8 cellular contexts compared by ENCODE assay signal in genomic region chr17:22490399-22490798, GRCh38.
"Had no signal": no experiment of that assay in that cellular context is flagged by ENCODE, and none has a peak within 500 bp of the region (broad histone marks: within the 10 kb centered on the region; RNA-seq: fewer than 3 reads in every experiment).

No MANE protein-coding gene starts in this region.

- H3K4me3 Mint-ChIP-seq: H9, HFFc6 had no signal

- ATAC-seq: HCT116 had no signal

- DNase-seq: GM23248, GOT3, H7, H9, HCEC 1CT, HFFc6 had no signal

- H2AFZ ChIP-seq: GM23248 had no signal

- H3K9me3 ChIP-seq: HAP-1 had no signal

- H3K4me1 ChIP-seq: HAP-1 had no signal

- H3K27ac ChIP-seq: GM23248 had no signal

- H3K36me3 ChIP-seq: HAP-1 had no signal

- H3K4me1 Mint-ChIP-seq: H9 had no signal

- H3K4me3 ChIP-seq: GM23248, HAP-1 had no signal

- H3K27ac Mint-ChIP-seq: H9, HFFc6 had no signal
